ENCODE assay signal across 10 cellular contexts in genomic region chr7:47328392-47329319, GRCh38.
DNase-seq lines count a peak whose midpoint lies in the region; ATAC-seq and TF ChIP-seq lines count a peak whose summit lies in the region.
"Had no signal": no experiment of that assay in that cellular context is flagged by ENCODE, and none has a peak within 500 bp of the region (broad histone marks: within the 10 kb centered on the region; RNA-seq: fewer than 3 reads in every experiment).

No MANE protein-coding gene starts in this region.

- peak overlapping the region; percentile 95 for H3K27ac ChIP-seq in RWPE1
- H3K27ac ChIP-seq in esophagus (ENCODE audit: low read depth in 2 of 2, low read length in 1 of 2): peak overlapping the region; percentile 46 to 58
- peak overlapping the region; percentile 63 to 72 for H3K27ac ChIP-seq in mucosa of rectum (ENCODE audit: low read depth in 2 of 2, low read length in 2 of 2)
- H3K27ac ChIP-seq: KMS-11 had no signal

- H3K9ac ChIP-seq in mucosa of rectum (ENCODE audit: low read depth in 1 of 2, low read length in 2 of 2): peak overlapping the region; percentile 45 to 48
- H3K9ac ChIP-seq: KMS-11 had no signal

- peaks cover 4% of the 10 kb centered on the region for H3K36me3 Mint-ChIP-seq in type B pancreatic cell

- CTCF ChIA-PET in RWPE1 (lab: Yijun Ruan, JAX): interaction anchor here (0.6 to 1.4 kb wide), 3 partner anchors 24 to 491 kb away, joined by 4 to 10 read pairs (median 5); no protein-coding TSS in a partner anchor

- H3K27ac Mint-ChIP-seq in type B pancreatic cell: peak overlapping the region; percentile 59
- H3K27ac Mint-ChIP-seq: activated T-cell treated with anti-CD3 and anti-CD28 coated beads, Interleukin-2, amount 50 U/mL, for 24 hours had no signal

- peak overlapping the region; percentile 65 for H3K4me3 Mint-ChIP-seq in type B pancreatic cell
- H3K4me3 Mint-ChIP-seq: activated T-cell treated with anti-CD3 and anti-CD28 coated beads, Interleukin-2, amount 50 U/mL, for 24 hours had no signal

- H3K36me3 ChIP-seq in esophagus (ENCODE audit: control insufficient read depth in 2 of 2, insufficient read depth in 2 of 2, low read length in 1 of 2) (no peaks in the 10 kb centered on the region), mucosa of rectum (ENCODE audit: control insufficient read depth in 2 of 2, insufficient read depth in 2 of 2, low read length in 2 of 2) (peaks cover 15 to 29% of the 10 kb centered on the region in 2 donors)

- H3K4me1 ChIP-seq in esophagus (ENCODE audit: control insufficient read depth in 2 of 2, insufficient read depth in 2 of 2, low read length in 1 of 2) (peaks cover 7 to 12% of the 10 kb centered on the region in 2 donors), mucosa of rectum (ENCODE audit: control insufficient read depth in 2 of 2, insufficient read depth in 2 of 2, low read length in 2 of 2) (peaks cover 26 to 32% of the 10 kb centered on the region in 2 donors)

- no peaks in the 10 kb centered on the region for H3K9me3 ChIP-seq in esophagus (ENCODE audit: control insufficient read depth in 2 of 2, insufficient read depth in 1 of 2, low read depth in 1 of 2, low read length in 1 of 2)
- H3K9me3 ChIP-seq in mucosa of rectum (ENCODE audit: control insufficient read depth in 2 of 2, low read length in 2 of 2): no peaks in the 10 kb centered on the region

- POLR2A ChIA-PET in RWPE1 (lab: Yijun Ruan, JAX; ENCODE audit: low non-redundant PET): no interaction called here

- WGBS in esophagus, 2 donors: 64 to 69% methylated on average over 7 of the region's 7 CpGs

- no peaks in the 10 kb centered on the region for H3K27me3 Mint-ChIP-seq in type B pancreatic cell
- H3K27me3 Mint-ChIP-seq: activated T-cell treated with anti-CD3 and anti-CD28 coated beads, Interleukin-2, amount 50 U/mL, for 24 hours had no signal

- TF ChIP-seq CTCF in RWPE1 (conservative IDR thresholded peaks at IDR 0.05; ENCODE audit: low read depth) (no peak), type B pancreatic cell (conservative IDR thresholded peaks at IDR 0.05) (no peak)

- H3K4me3 ChIP-seq in esophagus (ENCODE audit: low read depth in 1 of 2, low read length in 2 of 2): no peak overlapping the region
- peak overlapping the region in 1 of 2 donors; percentile 22 for H3K4me3 ChIP-seq in mucosa of rectum (ENCODE audit: low read length in 2 of 2)

- H3K4me1 Mint-ChIP-seq in type B pancreatic cell (ENCODE audit: unreplicated experiment): peaks cover 51% of the 10 kb centered on the region

- no peak for ATAC-seq in GM19463 (IDR thresholded peaks at IDR 0.05; ENCODE audit: unreplicated experiment)

- no peak for DNase-seq in RWPE1 (ENCODE audit: low spot score)
- no peak for DNase-seq in type B pancreatic cell (ENCODE audit: extremely low spot score, unreplicated experiment)
- no peak for DNase-seq in NCI-H1694 treated with DMSO at 0.1 percent for 48 hours (lab: John Stamatoyannopoulos, UW)
- DNase-seq in stimulated activated CD4-positive, alpha-beta T cell treated with anti-CD3 and anti-CD28 coated beads, Interleukin-2, amount 100 ng/mL, for 24 hours: no peak
- DNase-seq: activated T-cell treated with anti-CD3 and anti-CD28 coated beads, Interleukin-2, amount 50 U/mL, for 24 hours; SHP77 had no signal

- no peaks in the 10 kb centered on the region for H3K9me3 Mint-ChIP-seq in type B pancreatic cell
- H3K9me3 Mint-ChIP-seq: activated T-cell treated with anti-CD3 and anti-CD28 coated beads, Interleukin-2, amount 50 U/mL, for 24 hours had no signal

- H3K27me3 ChIP-seq in esophagus (ENCODE audit: control insufficient read depth in 1 of 2, insufficient read depth in 2 of 2, low read length in 2 of 2): no peaks in the 10 kb centered on the region
- H3K27me3 ChIP-seq in mucosa of rectum (ENCODE audit: control insufficient read depth in 2 of 2, insufficient read depth in 2 of 2, low read length in 2 of 2): no peaks in the 10 kb centered on the region
